Comparison of ENCODE assay signal across 17 cellular contexts in the genomic region with DNA sequence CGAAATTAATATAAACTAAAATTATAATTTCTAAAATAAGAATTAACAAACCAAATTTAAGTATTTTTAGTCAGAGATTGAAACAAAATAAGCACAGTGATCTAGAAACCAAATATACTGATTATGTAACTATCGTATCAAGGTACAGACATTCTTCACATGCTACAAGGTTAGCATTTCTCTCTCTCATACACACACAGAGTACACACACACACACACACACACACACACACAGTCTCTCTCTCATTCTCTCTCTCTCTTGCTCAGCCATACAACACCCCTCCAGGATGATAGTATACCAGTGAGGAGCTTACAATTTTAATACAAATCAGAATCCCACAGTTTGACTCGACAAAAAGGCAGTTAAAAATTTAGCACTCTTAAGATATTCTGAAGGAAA.
DNase-seq lines count a peak whose midpoint lies in the region; ATAC-seq, FAIRE-seq and TF ChIP-seq lines count a peak whose summit lies in the region.
"Had no signal": no experiment of that assay in that cellular context is flagged by ENCODE, and none has a peak within 500 bp of the region (broad histone marks: within the 10 kb centered on the region; RNA-seq: fewer than 3 reads in every experiment).

No MANE protein-coding gene starts in this region.

- no peak overlapping the region for H3K27ac ChIP-seq in left lung
- H3K27ac ChIP-seq: GM23248, KMS-11 had no signal

- H3K36me3 ChIP-seq in left lung, result peaks cover 0 to 58% of the 10 kb centered on the region in 2 donors

- H3K9me3 ChIP-seq in left lung, result no peaks in the 10 kb centered on the region

- no peaks in the 10 kb centered on the region for H3K27me3 ChIP-seq in left lung

- peaks cover 46% of the 10 kb centered on the region for H3K36me3 Mint-ChIP-seq in activated T-helper 1 cell treated with anti-CD3 and anti-CD28 coated beads, Interleukin-12 subunit alpha, Interleukin-12 subunit beta, Interleukin-2, Interleukin-4 antibody, amounts not matched to agents 30 ng/mL and 10 ng/mL and 1 ng/mL, durations not matched to agents 14 hours and 24 hours and 36 hours (ENCODE audit: low read depth)
- peaks cover 61% of the 10 kb centered on the region for H3K36me3 Mint-ChIP-seq in nephron progenitor cell (ENCODE audit: low read depth)

- H3K4me1 Mint-ChIP-seq in activated T-helper 1 cell treated with anti-CD3 and anti-CD28 coated beads, Interleukin-12 subunit alpha, Interleukin-12 subunit beta, Interleukin-2, Interleukin-4 antibody, amounts not matched to agents 30 ng/mL and 10 ng/mL and 1 ng/mL, durations not matched to agents 14 hours and 24 hours and 36 hours (ENCODE audit: low read depth), result no peaks in the 10 kb centered on the region
- H3K4me1 Mint-ChIP-seq in nephron progenitor cell, result no peaks in the 10 kb centered on the region
- H3K4me1 Mint-ChIP-seq: B cell; CD4-positive, alpha-beta memory T cell had no signal

- no peaks in the 10 kb centered on the region for H3K4me1 ChIP-seq in left lung

- no peak overlapping the region for H3K4me3 Mint-ChIP-seq in activated T-helper 1 cell treated with anti-CD3 and anti-CD28 coated beads, Interleukin-12 subunit alpha, Interleukin-12 subunit beta, Interleukin-2, Interleukin-4 antibody, amounts not matched to agents 30 ng/mL and 10 ng/mL and 1 ng/mL, durations not matched to agents 14 hours and 24 hours and 36 hours
- no peak overlapping the region for H3K4me3 Mint-ChIP-seq in nephron progenitor cell
- H3K4me3 Mint-ChIP-seq: B cell; CD4-positive, alpha-beta memory T cell had no signal

- no peak for TF ChIP-seq POLR2A in GM12892 (IDR thresholded peaks at IDR 0.05; ENCODE audit: low read depth, low read length)

- TF ChIP-seq CTCF in left lung (IDR thresholded peaks at IDR 0.05), result no peak
- no peak for TF ChIP-seq CTCF in nephron progenitor cell (IDR thresholded peaks at IDR 0.05)

- intact Hi-C loops in activated T-helper 1 cell treated with anti-CD3 and anti-CD28 coated beads, Interleukin-12 subunit alpha, Interleukin-12 subunit beta, Interleukin-2, Interleukin-4 antibody, amounts not matched to agents 30 ng/mL and 10 ng/mL and 1 ng/mL, durations not matched to agents 14 hours and 24 hours and 36 hours (cut with micrococcal nuclease), result no loop called here
- intact Hi-C loops in left lung (cut with DNase I), result no loop called here

- ATAC-seq in left lung, result peak; percentile 46

- peak; percentile 78 for FAIRE-seq in GM12892 (lab: Jason Lieb, UNC)
- FAIRE-seq: A204.1, H54 had no signal

- no peak overlapping the region for H3K4me3 ChIP-seq in left lung
- H3K4me3 ChIP-seq: GM23248 had no signal

- H3K27me3 Mint-ChIP-seq in activated T-helper 1 cell treated with anti-CD3 and anti-CD28 coated beads, Interleukin-12 subunit alpha, Interleukin-12 subunit beta, Interleukin-2, Interleukin-4 antibody, amounts not matched to agents 30 ng/mL and 10 ng/mL and 1 ng/mL, durations not matched to agents 14 hours and 24 hours and 36 hours (ENCODE audit: insufficient read depth), result no peaks in the 10 kb centered on the region
- H3K27me3 Mint-ChIP-seq in nephron progenitor cell (ENCODE audit: low read depth, poor library complexity), result no peaks in the 10 kb centered on the region
- H3K27me3 Mint-ChIP-seq: B cell; CD4-positive, alpha-beta memory T cell had no signal

- DNase-seq in GM12892 (ENCODE audit: insufficient read length), result no peak
- no peak for DNase-seq in activated T-helper 1 cell treated with anti-CD3 and anti-CD28 coated beads, Interleukin-12 subunit alpha, Interleukin-12 subunit beta, Interleukin-2, Interleukin-4 antibody, amounts not matched to agents 30 ng/mL and 10 ng/mL and 1 ng/mL, durations not matched to agents 14 hours and 24 hours and 36 hours (ENCODE audit: low spot score)
- DNase-seq in left lung, result no peak
- no peak for DNase-seq in nephron progenitor cell
- no peak for DNase-seq in HUDEP-2 (lab: John Stamatoyannopoulos, UW; ENCODE audit: unreplicated experiment in 76 of 76)
- DNase-seq in OCI-M2 (lab: John Stamatoyannopoulos, UW; ENCODE audit: unreplicated experiment), result no peak
- DNase-seq in HT-29 (ENCODE audit: low spot score), result no peak
- DNase-seq: C1 segment of cervical spinal cord; CD4-positive, alpha-beta memory T cell; DMS79 treated with DMSO at 0.1 percent for 48 hours; EL; GDM1; GM23248 had no signal

- peak overlapping the region; percentile 64 for H3K27ac Mint-ChIP-seq in activated T-helper 1 cell treated with anti-CD3 and anti-CD28 coated beads, Interleukin-12 subunit alpha, Interleukin-12 subunit beta, Interleukin-2, Interleukin-4 antibody, amounts not matched to agents 30 ng/mL and 10 ng/mL and 1 ng/mL, durations not matched to agents 14 hours and 24 hours and 36 hours
- peak overlapping the region; percentile 50 for H3K27ac Mint-ChIP-seq in nephron progenitor cell
- H3K27ac Mint-ChIP-seq: B cell had no signal

- no peaks in the 10 kb centered on the region for H3K9me3 Mint-ChIP-seq in activated T-helper 1 cell treated with anti-CD3 and anti-CD28 coated beads, Interleukin-12 subunit alpha, Interleukin-12 subunit beta, Interleukin-2, Interleukin-4 antibody, amounts not matched to agents 30 ng/mL and 10 ng/mL and 1 ng/mL, durations not matched to agents 14 hours and 24 hours and 36 hours
- peaks cover 7% of the 10 kb centered on the region for H3K9me3 Mint-ChIP-seq in nephron progenitor cell
- H3K9me3 Mint-ChIP-seq: CD4-positive, alpha-beta memory T cell had no signal
